In the genomic region with DNA sequence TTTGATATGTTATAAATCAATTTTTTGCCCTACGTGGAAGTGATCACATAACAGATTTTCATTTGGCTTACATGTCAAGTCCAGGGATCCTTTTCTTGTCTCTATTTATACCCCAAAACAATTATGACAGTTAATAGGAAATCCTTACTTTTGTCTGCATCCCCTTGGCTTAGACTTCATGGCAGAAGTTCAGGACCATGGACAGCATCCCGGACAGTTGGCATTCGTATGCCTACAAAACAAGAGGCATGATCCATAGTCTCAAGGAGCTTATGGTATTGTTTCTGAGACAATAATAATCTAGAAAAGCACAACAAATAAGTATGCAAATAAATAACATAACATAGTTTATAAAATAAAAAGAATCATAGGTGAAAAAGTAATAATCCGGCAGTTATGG, we compare ENCODE assay signal across 9 cellular contexts.
DNase-seq lines count a peak whose midpoint lies in the region; ATAC-seq, FAIRE-seq and TF ChIP-seq lines count a peak whose summit lies in the region.
"Had no signal": no experiment of that assay in that cellular context is flagged by ENCODE, and none has a peak within 500 bp of the region (broad histone marks: within the 10 kb centered on the region; RNA-seq: fewer than 3 reads in every experiment).

No MANE protein-coding gene starts in this region.

- H3K9ac ChIP-seq in fibroblast of lung (ENCODE audit: insufficient read depth, low read length) = no peak overlapping the region

- DNase-seq in left cardiac atrium = peak; percentile 25
- DNase-seq in Right ventricle myocardium inferior (ENCODE audit: missing footprints) = no peak
- DNase-seq in RPMI8226 = peak; percentile 62
- peak; percentile 29 to 46 for DNase-seq in fibroblast of lung (ENCODE audit: low read depth in 2 of 2)
- peak; percentile 3 to 15 for DNase-seq in stimulated activated CD4-positive, alpha-beta T cell treated with anti-CD3 and anti-CD28 coated beads, Interleukin-4, amount 100 ng/mL, for 48 hours (ENCODE audit: low read depth in 2 of 2)
- DNase-seq in activated T-cell treated with anti-CD3 and anti-CD28 coated beads, Interleukin-2, amount 50 U/mL, for 48 hours = no peak
- no peak for DNase-seq in GOT3 (lab: John Stamatoyannopoulos, UW)
- DNase-seq in small intestine = no peak

- no peak overlapping the region for H3K4me2 ChIP-seq in fibroblast of lung (ENCODE audit: extremely low read depth, insufficient read depth, low read length)

- 52 to 55% (median 53%) methylated on average over 4 of the region's 4 CpGs for WGBS in small intestine, 3 donors

- FAIRE-seq in small intestine (lab: Jason Lieb, UNC) = no peak

- no peaks in the 10 kb centered on the region for H3K9me3 ChIP-seq in fibroblast of lung (ENCODE audit: control insufficient read depth, insufficient read depth, low read depth, low read length)
- H3K9me3 ChIP-seq in small intestine (ENCODE audit: control insufficient read depth, low read depth) = no peaks in the 10 kb centered on the region

- no peaks in the 10 kb centered on the region for H3K4me1 ChIP-seq in fibroblast of lung (ENCODE audit: control insufficient read depth, extremely low read depth, insufficient read depth, low read length)
- no peaks in the 10 kb centered on the region for H3K4me1 ChIP-seq in small intestine (ENCODE audit: control insufficient read depth in 2 of 2, insufficient read depth in 1 of 2, low read depth in 1 of 2, low read length in 1 of 2)

- H4K20me1 ChIP-seq in fibroblast of lung (ENCODE audit: control insufficient read depth, extremely low read depth, insufficient read depth, low read length) = no peaks in the 10 kb centered on the region

- H3K27me3 ChIP-seq in fibroblast of lung (ENCODE audit: control insufficient read depth, insufficient read depth, low read length) = no peaks in the 10 kb centered on the region
- peaks cover 0 to 1% of the 10 kb centered on the region in 2 donors for H3K27me3 ChIP-seq in small intestine (ENCODE audit: control insufficient read depth in 2 of 2, insufficient read depth in 2 of 2, low read length in 2 of 2)

- TF ChIP-seq CTCF in fibroblast of lung (conservative IDR thresholded peaks at IDR 0.05 in 1 of 2, IDR thresholded peaks at IDR 0.05 in 1 of 2; ENCODE audit: low read depth in 1 of 2, low read length in 2 of 2) = no peak

- H3K36me3 ChIP-seq in fibroblast of lung (ENCODE audit: control insufficient read depth, insufficient read depth, low read length) (no peaks in the 10 kb centered on the region), small intestine (ENCODE audit: control insufficient read depth in 2 of 2, insufficient read depth in 2 of 2, low read length in 2 of 2) (no peaks in the 10 kb centered on the region)

- no peak overlapping the region for H3K27ac ChIP-seq in fibroblast of lung (ENCODE audit: insufficient read depth, low read length)
- H3K27ac ChIP-seq in small intestine (ENCODE audit: low read depth in 1 of 2, low read length in 1 of 2) = no peak overlapping the region
- H3K27ac ChIP-seq: C4-2B had no signal

- H3K79me2 ChIP-seq in fibroblast of lung (ENCODE audit: control insufficient read depth, insufficient read depth, low read length) = no peaks in the 10 kb centered on the region

- H2AFZ ChIP-seq in fibroblast of lung (ENCODE audit: low read length) = no peak overlapping the region

- H3K4me3 ChIP-seq in fibroblast of lung (replicated peaks in 1 of 4; ENCODE audit: control extremely low read depth in 1 of 4, insufficient read depth in 1 of 4, low read depth in 3 of 4, low read length in 4 of 4) (no peak overlapping the region), small intestine (ENCODE audit: low read depth in 1 of 2, low read length in 2 of 2) (no peak overlapping the region)

- ATAC-seq in left cardiac atrium (no peak), Right ventricle myocardium inferior (no peak)

- intact Hi-C loops in left cardiac atrium (cut with DNase I) = no loop called here
- intact Hi-C loops in Right ventricle myocardium inferior (cut with DNase I) = no loop called here

Comparison
In these comparisons a context has a peak if more than half of its experiments do, and no peak if none do; other contexts are left out.
1. DNase-seq: peak in left cardiac atrium (single experiment), RPMI8226 (single experiment), fibroblast of lung (2 of 2) and stimulated activated CD4-positive, alpha-beta T cell treated with anti-CD3 and anti-CD28 coated beads, Interleukin-4, amount 100 ng/mL, for 48 hours (2 of 2); none in Right ventricle myocardium inferior (single experiment), activated T-cell treated with anti-CD3 and anti-CD28 coated beads, Interleukin-2, amount 50 U/mL, for 48 hours (0 of 2), GOT3 (single experiment) and small intestine (single experiment).